ENCODE assay signal across 11 cellular contexts in the genomic region with DNA sequence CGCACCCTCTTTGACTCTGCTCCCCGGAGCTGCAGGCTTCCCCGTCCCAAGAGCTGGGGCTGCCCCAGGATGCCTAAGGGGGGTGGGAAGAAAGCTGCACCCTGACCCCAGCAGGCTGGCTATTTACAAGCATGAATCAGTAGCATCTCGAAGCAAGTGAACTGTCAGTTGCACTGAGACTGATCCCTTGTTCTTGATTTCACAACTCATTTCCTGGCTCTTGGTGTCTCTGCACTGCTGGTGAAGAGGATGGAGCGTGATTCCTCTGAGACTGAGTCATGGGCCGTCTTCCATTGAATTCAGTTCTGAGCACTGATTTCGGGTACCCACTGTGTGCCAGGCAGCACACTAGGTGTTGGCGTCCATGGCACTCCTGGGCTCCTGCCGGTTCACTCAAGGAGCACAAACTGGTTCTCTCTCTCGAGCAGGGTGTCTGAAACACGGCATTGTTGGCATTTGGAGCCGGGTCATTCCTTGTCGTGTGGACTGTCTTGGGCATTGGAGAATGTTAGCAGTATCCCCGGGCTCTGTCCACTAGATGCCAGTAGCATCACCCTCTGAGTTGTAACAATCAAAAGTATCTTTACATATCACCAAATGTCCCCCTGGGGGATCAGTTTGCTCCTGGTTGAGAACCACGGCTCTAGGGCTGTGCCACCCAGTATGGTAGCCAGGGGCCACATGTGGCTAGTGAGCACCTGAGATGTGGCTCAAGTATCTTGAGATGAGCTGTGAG.
DNase-seq lines count a peak whose midpoint lies in the region; ATAC-seq lines count a peak whose summit lies in the region.
"Had no signal": no experiment of that assay in that cellular context is flagged by ENCODE, and none has a peak within 500 bp of the region (broad histone marks: within the 10 kb centered on the region; RNA-seq: fewer than 3 reads in every experiment).

No MANE protein-coding gene starts in this region.

- DNase-seq in ACHN (peak; percentile 69), HK-2 (ENCODE audit: unreplicated experiment) (peak; percentile 25), adipocyte (ENCODE audit: low read depth) (peak; percentile 70), kidney glomerular epithelial cell (lab: John Stamatoyannopoulos, UW) (peak; percentile 12), Right ventricle myocardium superior (no peak), HUDEP-2 (lab: John Stamatoyannopoulos, UW; ENCODE audit: unreplicated experiment in 76 of 76) (no peak), Karpas-422 (no peak)
- DNase-seq: KBM-7, T-helper 2 cell had no signal

- intact Hi-C loops in Right ventricle myocardium superior (cut with DNase I), result no loop called here

- no peaks in the 10 kb centered on the region for H3K9me3 ChIP-seq in adipocyte (ENCODE audit: control insufficient read depth, low read length)
- no peaks in the 10 kb centered on the region for H3K9me3 ChIP-seq in Karpas-422 (ENCODE audit: low read length)

- H3K9me2 ChIP-seq in Karpas-422 (replicated peaks; ENCODE audit: insufficient read depth, low read length), result no peaks in the 10 kb centered on the region

- H3K36me3 ChIP-seq in adipocyte (ENCODE audit: control insufficient read depth, insufficient read depth, low read length, severe bottlenecking), result no peaks in the 10 kb centered on the region
- H3K36me3 ChIP-seq in Karpas-422 (ENCODE audit: insufficient read depth, low read length), result no peaks in the 10 kb centered on the region
- H3K36me3 ChIP-seq: adrenal gland had no signal

- no peak for ATAC-seq in HG02852 (IDR thresholded peaks at IDR 0.05; ENCODE audit: unreplicated experiment)
- ATAC-seq in Right ventricle myocardium superior (ENCODE audit: poor library complexity), result no peak

- no peak overlapping the region for H3K4me2 ChIP-seq in Karpas-422 (ENCODE audit: low read depth, low read length, poor library complexity, severe bottlenecking)

- H3K9ac ChIP-seq in adipocyte (ENCODE audit: low read length), result peak overlapping the region; percentile 17
- no peak overlapping the region for H3K9ac ChIP-seq in Karpas-422 (ENCODE audit: low read length)

- no peaks in the 10 kb centered on the region for H3K27me3 ChIP-seq in adipocyte (replicated peaks; ENCODE audit: control insufficient read depth, insufficient read depth, low read length)
- H3K27me3 ChIP-seq in Karpas-422 (ENCODE audit: low read length), result no peaks in the 10 kb centered on the region
- H3K27me3 ChIP-seq: adrenal gland had no signal

- H4K20me1 ChIP-seq in Karpas-422 (ENCODE audit: insufficient read depth, low read depth, low read length), result no peaks in the 10 kb centered on the region

- H3K27ac ChIP-seq in Karpas-422 (ENCODE audit: low read length), result no peak overlapping the region

- H3K4me3 ChIP-seq in adipocyte (ENCODE audit: low read length), result no peak overlapping the region
- H3K4me3 ChIP-seq in Karpas-422 (ENCODE audit: low read length), result no peak overlapping the region
- H3K4me3 ChIP-seq: adrenal gland had no signal

- H3K79me2 ChIP-seq in Karpas-422 (ENCODE audit: low read length), result no peaks in the 10 kb centered on the region

- peaks cover 25% of the 10 kb centered on the region for H3K4me1 ChIP-seq in adipocyte (ENCODE audit: control insufficient read depth, insufficient read depth, low read length)
- H3K4me1 ChIP-seq in Karpas-422 (ENCODE audit: low read length), result no peaks in the 10 kb centered on the region

- in situ Hi-C loops in ACHN (cut with HindIII; ENCODE audit: low pct_ligation_motif_present, low pct_unique_long_range_greater_than_20kb, low sequenced_read_pairs), result no loop called here

- no peak overlapping the region for H2AFZ ChIP-seq in Karpas-422 (ENCODE audit: low read length)

Comparison
In these comparisons a context has a peak if more than half of its experiments do, and no peak if none do; other contexts are left out.
1. DNase-seq: peak in ACHN (single experiment), HK-2 (single experiment), adipocyte (single experiment) and kidney glomerular epithelial cell (single experiment); none in Right ventricle myocardium superior (single experiment), HUDEP-2 (0 of 76) and Karpas-422 (single experiment).